In the genomic region with DNA sequence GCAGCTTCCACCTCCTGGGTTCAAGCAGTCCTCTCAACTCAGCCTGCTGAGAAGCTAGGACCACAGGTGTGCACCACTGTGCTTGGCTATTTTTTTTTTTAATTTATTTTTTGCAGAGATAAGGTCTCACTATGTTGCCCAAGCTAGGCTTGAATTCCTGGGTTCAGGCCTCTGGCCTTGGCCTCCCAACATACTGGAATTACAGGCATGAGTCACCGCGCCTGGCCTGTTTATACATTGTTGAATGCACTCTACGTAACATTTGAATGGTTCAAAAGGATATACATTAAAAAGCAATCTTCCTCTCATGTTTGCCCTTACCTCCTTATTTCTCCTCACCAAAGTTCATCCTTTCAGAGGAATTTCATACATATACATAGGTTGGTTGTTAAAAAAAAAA, we compare ENCODE assay signal across 1 cellular context.
TF ChIP-seq lines count a peak whose summit lies in the region.

No MANE protein-coding gene starts in this region.

TF ChIP-seq in K562, 482 proteins besides CTCF, POLR2A, EP300 and RAD21 (continued from another document):
- TF ChIP-seq, protein P1, sequence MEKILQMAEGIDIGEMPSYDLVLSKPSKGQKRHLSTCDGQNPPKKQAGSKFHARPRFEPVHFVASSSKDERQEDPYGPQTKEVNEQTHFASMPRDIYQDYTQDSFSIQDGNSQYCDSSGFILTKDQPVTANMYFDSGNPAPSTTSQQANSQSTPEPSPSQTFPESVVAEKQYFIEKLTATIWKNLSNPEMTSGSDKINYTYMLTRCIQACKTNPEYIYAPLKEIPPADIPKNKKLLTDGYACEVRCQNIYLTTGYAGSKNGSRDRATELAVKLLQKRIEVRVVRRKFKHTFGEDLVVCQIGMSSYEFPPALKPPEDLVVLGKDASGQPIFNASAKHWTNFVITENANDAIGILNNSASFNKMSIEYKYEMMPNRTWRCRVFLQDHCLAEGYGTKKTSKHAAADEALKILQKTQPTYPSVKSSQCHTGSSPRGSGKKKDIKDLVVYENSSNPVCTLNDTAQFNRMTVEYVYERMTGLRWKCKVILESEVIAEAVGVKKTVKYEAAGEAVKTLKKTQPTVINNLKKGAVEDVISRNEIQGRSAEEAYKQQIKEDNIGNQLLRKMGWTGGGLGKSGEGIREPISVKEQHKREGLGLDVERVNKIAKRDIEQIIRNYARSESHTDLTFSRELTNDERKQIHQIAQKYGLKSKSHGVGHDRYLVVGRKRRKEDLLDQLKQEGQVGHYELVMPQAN (IDR thresholded peaks at IDR 0.05; ENCODE audit: borderline replicate concordance) = no peak
- TF ChIP-seq POLR3A (IDR thresholded peaks at IDR 0.05; ENCODE audit: borderline replicate concordance, extremely low read depth, insufficient read depth, insufficient read length) = no peak
- TF ChIP-seq, protein P2, sequence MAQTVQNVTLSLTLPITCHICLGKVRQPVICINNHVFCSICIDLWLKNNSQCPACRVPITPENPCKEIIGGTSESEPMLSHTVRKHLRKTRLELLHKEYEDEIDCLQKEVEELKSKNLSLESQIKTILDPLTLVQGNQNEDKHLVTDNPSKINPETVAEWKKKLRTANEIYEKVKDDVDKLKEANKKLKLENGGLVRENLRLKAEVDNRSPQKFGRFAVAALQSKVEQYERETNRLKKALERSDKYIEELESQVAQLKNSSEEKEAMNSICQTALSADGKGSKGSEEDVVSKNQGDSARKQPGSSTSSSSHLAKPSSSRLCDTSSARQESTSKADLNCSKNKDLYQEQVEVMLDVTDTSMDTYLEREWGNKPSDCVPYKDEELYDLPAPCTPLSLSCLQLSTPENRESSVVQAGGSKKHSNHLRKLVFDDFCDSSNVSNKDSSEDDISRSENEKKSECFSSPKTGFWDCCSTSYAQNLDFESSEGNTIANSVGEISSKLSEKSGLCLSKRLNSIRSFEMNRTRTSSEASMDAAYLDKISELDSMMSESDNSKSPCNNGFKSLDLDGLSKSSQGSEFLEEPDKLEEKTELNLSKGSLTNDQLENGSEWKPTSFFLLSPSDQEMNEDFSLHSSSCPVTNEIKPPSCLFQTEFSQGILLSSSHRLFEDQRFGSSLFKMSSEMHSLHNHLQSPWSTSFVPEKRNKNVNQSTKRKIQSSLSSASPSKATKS (CRISPR knock-in tag; IDR thresholded peaks at IDR 0.05) = no peak
- no peak for TF ChIP-seq PTBP1 (IDR thresholded peaks at IDR 0.05; ENCODE audit: low read depth, low read length)
TF ChIP-seq in K562: peak in this region for 0.
